ENCODE assay signal across 30 cellular contexts in the genomic region with DNA sequence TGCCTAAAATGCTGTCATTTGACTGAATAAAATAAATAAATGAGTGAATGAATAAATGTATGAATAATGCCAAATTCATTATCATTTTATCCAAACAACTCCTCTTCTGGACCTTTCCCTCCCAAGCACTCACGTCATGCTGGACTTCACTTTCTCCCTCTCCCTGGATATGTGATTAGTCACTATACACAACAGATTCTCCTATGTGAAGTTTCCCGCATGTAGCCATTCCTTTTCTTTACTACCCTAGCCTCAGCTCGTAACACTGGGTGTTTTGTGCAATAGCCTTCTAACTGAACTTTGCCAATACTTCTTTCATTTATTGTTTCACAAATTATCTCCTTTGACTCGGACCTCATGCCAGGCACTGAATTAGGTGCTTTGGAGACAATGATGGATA.
"Had no signal": no experiment of that assay in that cellular context is flagged by ENCODE, and none has a peak within 500 bp of the region (broad histone marks: within the 10 kb centered on the region; RNA-seq: fewer than 3 reads in every experiment).

No MANE protein-coding gene starts in this region.

- H3K27ac ChIP-seq: body of pancreas, cardiac muscle cell, esophagus muscularis mucosa, right atrium auricular region, testis, transverse colon, WERI-Rb-1 had no signal

- H3K4me3 ChIP-seq: body of pancreas, cardiac muscle cell, esophagus muscularis mucosa, right atrium auricular region, smooth muscle cell, testis, transverse colon had no signal

- H3K36me3 ChIP-seq: cardiac muscle cell, esophagus muscularis mucosa, right atrium auricular region, transverse colon, WERI-Rb-1 had no signal

- H3K27me3 ChIP-seq: body of pancreas, cardiac muscle cell, esophagus muscularis mucosa, right atrium auricular region, testis, transverse colon had no signal

- FAIRE-seq: kidney had no signal

- ATAC-seq: activated CD8-positive, alpha-beta T cell treated with anti-CD3 and anti-CD28 coated beads, Interleukin-2, amount 10 ng/mL, durations not matched to agents 7 days and 5 days; body of pancreas; left colon; T-helper 17 cell had no signal

- H3K4me2 ChIP-seq: smooth muscle cell had no signal

- DNase-seq: activated CD4-positive, alpha-beta T cell treated with anti-CD3 and anti-CD28 coated beads, Interleukin-2, amount 10 ng/mL, durations not matched to agents 7 days and 5 days; activated CD4-positive, CD25-positive, alpha-beta regulatory T cell treated with anti-CD3 and anti-CD28 coated beads, Interleukin-2, amount 50 U/mL, for 72 hours; activated CD8-positive, alpha-beta memory T cell treated with anti-CD3 and anti-CD28 coated beads, Interleukin-2, amount 10 ng/mL, durations not matched to agents 7 days and 5 days; activated CD8-positive, alpha-beta T cell treated with anti-CD3 and anti-CD28 coated beads, Interleukin-2, amount 10 ng/mL, durations not matched to agents 7 days and 5 days; activated naive CD4-positive, alpha-beta T cell; activated T-cell treated with anti-CD3 and anti-CD28 coated beads for 4 hours; activated T-cell treated with anti-CD3 and anti-CD28 coated beads, Interleukin-2, amount 50 U/mL, for 72 hours; anterior cingulate cortex; body of pancreas; cortex of kidney; endodermal cell; foreskin fibroblast; head of caudate nucleus; hippocampal formation; kidney; left colon; mammary epithelial cell; naive B cell; nucleus accumbens; stimulated activated CD4-positive, alpha-beta T cell treated with anti-CD3 and anti-CD28 coated beads, Interleukin-1b, Interleukin-23, amount 100 ng/mL, for 48 hours; stimulated activated naive CD4-positive, alpha-beta T cell treated with Interleukin-2 at 50 U/mL for 16 hours; T-helper 17 cell; T1000; testis; transverse colon; WERI-Rb-1 had no signal

- H3K9me3 ChIP-seq: body of pancreas, testis had no signal

- H3K4me1 ChIP-seq: body of pancreas, right atrium auricular region, testis, transverse colon had no signal
